Comparison of ENCODE assay signal across 8 cellular contexts in the genomic region with DNA sequence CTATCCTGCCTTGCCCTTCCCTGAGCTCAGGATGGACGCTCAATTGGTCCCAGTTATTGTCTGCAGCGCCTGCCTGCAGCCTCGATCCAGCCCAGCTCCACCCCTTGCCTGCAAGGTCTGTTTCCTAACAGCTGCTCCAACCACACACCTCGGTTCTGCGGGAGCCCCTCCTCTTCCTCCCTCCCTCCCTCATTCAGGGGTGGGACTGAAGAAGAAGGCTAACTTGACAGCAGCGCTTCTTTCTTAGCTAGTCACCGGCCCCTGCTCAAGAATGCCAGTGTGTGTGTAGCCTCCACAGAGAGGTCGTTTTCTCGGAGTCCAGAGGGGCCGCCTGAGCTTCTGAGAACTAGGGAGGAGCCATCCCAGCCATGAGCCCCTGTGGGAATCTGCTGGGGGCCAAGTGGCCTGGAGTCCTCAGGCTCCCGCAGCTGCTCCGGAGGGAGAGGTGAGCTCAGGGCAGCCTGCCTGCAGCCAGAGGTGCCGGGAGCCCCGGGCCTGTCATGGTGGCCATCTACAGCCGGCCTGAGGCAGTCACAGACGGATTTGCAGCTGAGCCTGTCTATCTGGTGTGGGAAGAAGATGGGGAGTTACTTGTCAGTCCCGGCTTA. TPM values are rescaled to one million over a fixed set of nuclear protein-coding genes. Genes with fewer than 3 reads are reported as not detected.
A peak's percentile ranks its signal among the peaks of the same experiment; 100 is the strongest.
DNase-seq lines count a peak whose midpoint lies in the region; ATAC-seq and TF ChIP-seq lines count a peak whose summit lies in the region.

No MANE protein-coding gene starts in this region.

- peak; percentile 100 for ATAC-seq in CD8-positive, alpha-beta T cell
- peak; percentile 94 to 95 for ATAC-seq in lower lobe of right lung
- no peak for ATAC-seq in HG02623 (IDR thresholded peaks at IDR 0.05; ENCODE audit: unreplicated experiment)
- ATAC-seq in GM21619 (IDR thresholded peaks at IDR 0.05; ENCODE audit: unreplicated experiment): no peak

- H3K36me3 Mint-ChIP-seq in CD8-positive, alpha-beta T cell: peaks cover 8% of the 10 kb centered on the region

- peak overlapping the region; percentile 33 for H3K4me3 ChIP-seq in CD8-positive, alpha-beta T cell (ENCODE audit: low read depth, low read length)
- H3K4me3 ChIP-seq in ectodermal cell (ENCODE audit: insufficient read depth, low read depth, low read length): peak overlapping the region; percentile 30
- peak overlapping the region; percentile 50 for H3K4me3 ChIP-seq in lower lobe of right lung

- POLR2A ChIA-PET in CD8-positive, alpha-beta T cell (lab: Charles Lee): interaction anchor here (1.2 to 3.0 kb wide), 4 partner anchors 31 to 44 kb away, joined by 5 to 17 read pairs (median 8); a partner anchor contains a TSS

- intact Hi-C loops in CD8-positive, alpha-beta T cell (cut with DNase I, micrococcal nuclease): loop anchor here in 1 of 2 experiments (5.0 kb wide), 1 partner anchor 36 kb away; a partner anchor contains a TSS
- intact Hi-C loops in lower lobe of right lung (cut with DNase I): no loop called here

- peaks cover 18% of the 10 kb centered on the region for H3K4me1 ChIP-seq in CD8-positive, alpha-beta T cell (ENCODE audit: insufficient read depth, low read length)
- peaks cover 33% of the 10 kb centered on the region for H3K4me1 ChIP-seq in ectodermal cell (ENCODE audit: control insufficient read depth, insufficient read depth, low read length)
- H3K4me1 ChIP-seq in lower lobe of right lung: peaks cover 54% of the 10 kb centered on the region

- H3K4me1 Mint-ChIP-seq in CD8-positive, alpha-beta T cell (ENCODE audit: low read depth): peaks cover 26% of the 10 kb centered on the region

- no peaks in the 10 kb centered on the region for H3K27me3 Mint-ChIP-seq in CD8-positive, alpha-beta T cell (ENCODE audit: low read depth)

- H3K9me3 ChIP-seq in CD8-positive, alpha-beta T cell (ENCODE audit: low read length): no peaks in the 10 kb centered on the region
- H3K9me3 ChIP-seq in ectodermal cell (ENCODE audit: control insufficient read depth, low read length) (no peaks in the 10 kb centered on the region), lower lobe of right lung (no peaks in the 10 kb centered on the region)

- no peaks in the 10 kb centered on the region for H3K36me3 ChIP-seq in CD8-positive, alpha-beta T cell (ENCODE audit: insufficient read depth, low read length)
- H3K36me3 ChIP-seq in ectodermal cell (ENCODE audit: control insufficient read depth, insufficient read depth, low read length) (no peaks in the 10 kb centered on the region), lower lobe of right lung (no peaks in the 10 kb centered on the region)

- H3K27ac Mint-ChIP-seq in CD8-positive, alpha-beta T cell: no peak overlapping the region

- H3K27ac ChIP-seq in CD8-positive, alpha-beta T cell (ENCODE audit: low read depth, low read length): no peak overlapping the region
- peak overlapping the region; percentile 70 for H3K27ac ChIP-seq in ectodermal cell (ENCODE audit: insufficient read depth, low read depth, low read length, poor library complexity, severe bottlenecking)
- peak overlapping the region; percentile 44 for H3K27ac ChIP-seq in lower lobe of right lung

- 38 to 40% methylated on average over 17 of the region's 17 CpGs for WGBS in ectodermal cell, 2 experiments

- peak overlapping the region; percentile 83 for H3K4me3 Mint-ChIP-seq in CD8-positive, alpha-beta T cell

- no peaks in the 10 kb centered on the region for H3K27me3 ChIP-seq in CD8-positive, alpha-beta T cell (ENCODE audit: insufficient read depth, low read length)
- H3K27me3 ChIP-seq in ectodermal cell (ENCODE audit: control insufficient read depth, insufficient read depth, low read length, poor library complexity, severe bottlenecking): no peaks in the 10 kb centered on the region
- no peaks in the 10 kb centered on the region for H3K27me3 ChIP-seq in lower lobe of right lung (ENCODE audit: low read depth)

- no peaks in the 10 kb centered on the region for H3K9me3 Mint-ChIP-seq in CD8-positive, alpha-beta T cell

- CTCF ChIA-PET in CD8-positive, alpha-beta T cell (lab: Charles Lee): interaction anchor here (0.9 to 5.9 kb wide), 3 partner anchors 25 to 614 kb away, joined by 3 to 32 read pairs (median 3); a partner anchor contains a TSS

- peak; percentile 40 to 79 (median 68) for DNase-seq in CD8-positive, alpha-beta T cell
- peak; percentile 14 for DNase-seq in NCI-H1048 (lab: John Stamatoyannopoulos, UW)
- DNase-seq in activated CD8-positive, alpha-beta memory T cell treated with anti-CD3 and anti-CD28 coated beads for 24 hours: peak; percentile 76
- peak; percentile 82 for DNase-seq in lower lobe of right lung
- peak; percentile 66 for DNase-seq in stimulated activated CD4-positive, alpha-beta T cell treated with anti-CD3 and anti-CD28 coated beads, Interleukin-4, amount 100 ng/mL, for 1 hour

- TF ChIP-seq CTCF in CD8-positive, alpha-beta T cell (IDR thresholded peaks at IDR 0.05): no peak
- no peak for TF ChIP-seq CTCF in lower lobe of right lung (IDR thresholded peaks at IDR 0.05)

RNA-seq across cellular contexts. Expression of a gene that starts 36.1 kb away (rescaled TPM):
- total RNA-seq in CD8-positive, alpha-beta T cell: 1 to 10 TPM; 8.4 to 9.1 TPM
- polyA plus RNA-seq in ectodermal cell (2013, experiment 1 of 4): 40.7 TPM
- polyA plus RNA-seq in ectodermal cell (2013, experiment 2 of 4): 46.7 TPM
- 27.9 TPM for polyA plus RNA-seq in ectodermal cell (2013, experiment 3 of 4)
- polyA plus RNA-seq in ectodermal cell (2013, experiment 4 of 4): 29.6 TPM
- total RNA-seq in lower lobe of right lung: 61.2 TPM

RNA-seq across cellular contexts. Expression of a gene that starts 44.0 kb away (rescaled TPM):
- 100 to 1,000 TPM; 802 to 814 TPM for total RNA-seq in CD8-positive, alpha-beta T cell
- polyA plus RNA-seq in ectodermal cell (2013, experiment 1 of 4): 1.8 TPM
- polyA plus RNA-seq in ectodermal cell (2013, experiment 2 of 4): 2.1 TPM
- 2.6 TPM for polyA plus RNA-seq in ectodermal cell (2013, experiment 3 of 4)
- 3.0 TPM for polyA plus RNA-seq in ectodermal cell (2013, experiment 4 of 4)
- 54.9 TPM for total RNA-seq in lower lobe of right lung

Comparison
In these comparisons a context has a peak if more than half of its experiments do, and no peak if none do; other contexts are left out.
1. ATAC-seq: peak in CD8-positive, alpha-beta T cell (single experiment) and lower lobe of right lung (2 of 2); none in HG02623 (single experiment) and GM21619 (single experiment).
2. DNase-seq: peak in every context shown above with its lines; median percentile 82 in lower lobe of right lung; 76 in activated CD8-positive, alpha-beta memory T cell treated with anti-CD3 and anti-CD28 coated beads for 24 hours; 68 in CD8-positive, alpha-beta T cell; 66 in stimulated activated CD4-positive, alpha-beta T cell treated with anti-CD3 and anti-CD28 coated beads, Interleukin-4, amount 100 ng/mL, for 1 hour; 14 in NCI-H1048.
3. RNA of a gene that starts 44.0 kb away (total RNA-seq): 802 to 814 TPM in CD8-positive, alpha-beta T cell; 54.9 TPM in lower lobe of right lung (single experiment); every median in the first group is over 10 times any median in the second.
4. Peak in every context shown above with its lines, with median percentiles within 50 percentile points of each other: H3K4me3 ChIP-seq.